ENCODE assay signal across 8 cellular contexts in genomic region chr12:98504368-98504617, GRCh38. TPM values are rescaled to one million over a fixed set of nuclear protein-coding genes. Genes with fewer than 3 reads are reported as not detected.
A peak's percentile ranks its signal among the peaks of the same experiment; 100 is the strongest.
DNase-seq lines count a peak whose midpoint lies in the region; ATAC-seq, FAIRE-seq and TF ChIP-seq lines count a peak whose summit lies in the region.

No MANE protein-coding gene starts in this region.

- H3K9me3 ChIP-seq in ectodermal cell (ENCODE audit: control insufficient read depth, low read length), result no peaks in the 10 kb centered on the region
- H3K9me3 ChIP-seq in parathyroid adenoma (ENCODE audit: control insufficient read depth, low read length), result no peaks in the 10 kb centered on the region

- peak overlapping the region; percentile 55 for H3K9ac ChIP-seq in parathyroid adenoma

- H3K4me1 ChIP-seq in ectodermal cell (ENCODE audit: control insufficient read depth, insufficient read depth, low read length) (no peaks in the 10 kb centered on the region), parathyroid adenoma (no peaks in the 10 kb centered on the region)

- 40 to 82% methylated on average over 1 to 3 of the region's 3 CpGs for WGBS in ectodermal cell, 2 experiments

- TF ChIP-seq CTCF in 22Rv1 (IDR thresholded peaks at IDR 0.05), result no peak
- no peak for TF ChIP-seq CTCF in LNCaP clone FGC (IDR thresholded peaks at IDR 0.05; ENCODE audit: control insufficient read depth, extremely low read depth, insufficient read depth)
- no peak for TF ChIP-seq CTCF in parathyroid adenoma (IDR thresholded peaks at IDR 0.05)

- peak; percentile 16 for ATAC-seq in GM19395 (IDR thresholded peaks at IDR 0.05; ENCODE audit: unreplicated experiment)

- DNase-seq in LNCaP clone FGC (ENCODE audit: low read depth), result no peak
- DNase-seq in GM12891 (ENCODE audit: insufficient read length, low spot score), result no peak
- no peak for DNase-seq in activated gamma-delta T cell (lab: John Stamatoyannopoulos, UW)
- DNase-seq in DMS79 (lab: John Stamatoyannopoulos, UW), result no peak

- H3K4me3 ChIP-seq in LNCaP clone FGC (ENCODE audit: low read depth, low read length), result peak overlapping the region; percentile 67
- peak overlapping the region; percentile 78 for H3K4me3 ChIP-seq in ectodermal cell (ENCODE audit: insufficient read depth, low read depth, low read length)
- peak overlapping the region; percentile 78 for H3K4me3 ChIP-seq in parathyroid adenoma (ENCODE audit: low read depth, low read length)

- H2AFZ ChIP-seq in parathyroid adenoma, result peak overlapping the region; percentile 96

- no peaks in the 10 kb centered on the region for H3K79me2 ChIP-seq in parathyroid adenoma

- FAIRE-seq in GM12891 (lab: Jason Lieb, UNC), result no peak

- H3K4me2 ChIP-seq in parathyroid adenoma (ENCODE audit: low read length), result peak overlapping the region; percentile 81

- H3K27me3 ChIP-seq in ectodermal cell (ENCODE audit: control insufficient read depth, insufficient read depth, low read length, poor library complexity, severe bottlenecking) (no peaks in the 10 kb centered on the region), parathyroid adenoma (ENCODE audit: control insufficient read depth, insufficient read depth, low read length) (no peaks in the 10 kb centered on the region)

- H3K27ac ChIP-seq in 22Rv1, result peak overlapping the region; percentile 99
- no peak overlapping the region for H3K27ac ChIP-seq in ectodermal cell (ENCODE audit: insufficient read depth, low read depth, low read length, poor library complexity, severe bottlenecking)
- peak overlapping the region; percentile 99 for H3K27ac ChIP-seq in parathyroid adenoma

- TF ChIP-seq POLR2A in GM12891 (IDR thresholded peaks at IDR 0.05; ENCODE audit: low read depth, low read length), result no peak

- H3K36me3 ChIP-seq in ectodermal cell (ENCODE audit: control insufficient read depth, insufficient read depth, low read length), result no peaks in the 10 kb centered on the region
- no peaks in the 10 kb centered on the region for H3K36me3 ChIP-seq in parathyroid adenoma (ENCODE audit: control insufficient read depth, insufficient read depth, low read length)

TF ChIP-seq in GM12891, 5 proteins besides CTCF, POLR2A, EP300 and RAD21:
- TF ChIP-seq POLR2AphosphoS5 (IDR thresholded peaks at IDR 0.05; ENCODE audit: low read depth, low read length) (no peak), TAF1 (IDR thresholded peaks at IDR 0.05; ENCODE audit: low read depth, low read length) (no peak), POU2F2 (IDR thresholded peaks at IDR 0.05; ENCODE audit: low read depth, low read length) (no peak), PAX5 (IDR thresholded peaks at IDR 0.05; ENCODE audit: insufficient read depth, low read length, severe bottlenecking) (no peak), SPI1 (IDR thresholded peaks at IDR 0.05; ENCODE audit: low read depth, low read length) (no peak)

RNA-seq across cellular contexts. Expression of gene TMPO, which starts 11.1 kb away (rescaled TPM):
- polyA plus RNA-seq in ectodermal cell (2013, experiment 1 of 4), result 208 TPM
- polyA plus RNA-seq in ectodermal cell (2013, experiment 2 of 4), result 212 TPM
- polyA plus RNA-seq in ectodermal cell (2013, experiment 3 of 4), result 175 TPM
- 177 TPM for polyA plus RNA-seq in ectodermal cell (2013, experiment 4 of 4)
- 79.8 TPM for polyA plus RNA-seq in GM12891 (2012; ENCODE audit: low read depth, missing spikeins)
